ENCODE assay signal across 34 cellular contexts in genomic region chrX:36462142-36462541, GRCh38.
"Had no signal": no experiment of that assay in that cellular context is flagged by ENCODE, and none has a peak within 500 bp of the region (broad histone marks: within the 10 kb centered on the region; RNA-seq: fewer than 3 reads in every experiment).

No MANE protein-coding gene starts in this region.

- H3K4me1 ChIP-seq: ascending aorta, breast epithelium, colonic mucosa, esophagus squamous epithelium, gastroesophageal sphincter, heart right ventricle had no signal

- DNase-seq: activated CD4-positive, alpha-beta memory T cell treated with anti-CD3 and anti-CD28 coated beads for 36 hours; activated CD4-positive, alpha-beta T cell treated with anti-CD3 and anti-CD28 coated beads for 36 hours; activated CD4-positive, alpha-beta T cell treated with anti-CD3 and anti-CD28 coated beads, Interleukin-2, amount 10 ng/mL, durations not matched to agents 24 days and 14 days; activated CD4-positive, CD25-positive, alpha-beta regulatory T cell; activated CD4-positive, CD25-positive, alpha-beta regulatory T cell treated with anti-CD3 and anti-CD28 coated beads, Interleukin-2, amount 50 U/mL, for 72 hours; activated CD8-positive, alpha-beta memory T cell treated with anti-CD3 and anti-CD28 coated beads, Interleukin-2, amount 50 U/mL, for 48 hours; activated CD8-positive, alpha-beta T cell treated with anti-CD3 and anti-CD28 coated beads, Interleukin-2, amount 10 ng/mL, durations not matched to agents 7 days and 5 days; activated gamma-delta T cell; activated naive CD4-positive, alpha-beta T cell; activated naive CD4-positive, alpha-beta T cell treated with anti-CD3 and anti-CD28 coated beads, Interleukin-2, amount 10 ng/mL, durations not matched to agents 7 days and 5 days; activated naive CD8-positive, alpha-beta T cell treated with anti-CD3 and anti-CD28 coated beads, Interleukin-2, amount 10 ng/mL, durations not matched to agents 7 days and 5 days; activated T-cell treated with anti-CD3 and anti-CD28 coated beads for 4 hours; activated T-cell treated with anti-CD3 and anti-CD28 coated beads, Interleukin-2, amount 50 U/mL, for 24 hours; activated T-cell treated with anti-CD3 and anti-CD28 coated beads, Interleukin-2, amount 50 U/mL, for 72 hours; central memory CD4-positive, alpha-beta T cell; cerebellar nuclear complex; colonic mucosa; effector CD8-positive, alpha-beta T cell; esophagus squamous epithelium; foreskin melanocyte; heart right ventricle; T1000; WERI-Rb-1 had no signal

- H3K27ac Mint-ChIP-seq: activated CD4-positive, alpha-beta memory T cell treated with anti-CD3 and anti-CD28 coated beads for 36 hours; activated CD4-positive, alpha-beta T cell treated with anti-CD3 and anti-CD28 coated beads for 36 hours; activated CD4-positive, alpha-beta T cell treated with anti-CD3 and anti-CD28 coated beads, Interleukin-2, amount 10 ng/mL, durations not matched to agents 24 days and 14 days; activated CD8-positive, alpha-beta T cell treated with anti-CD3 and anti-CD28 coated beads, Interleukin-2, amount 10 ng/mL, durations not matched to agents 7 days and 5 days; activated naive CD4-positive, alpha-beta T cell treated with anti-CD3 and anti-CD28 coated beads, Interleukin-2, amount 10 ng/mL, durations not matched to agents 7 days and 5 days; activated naive CD4-positive, alpha-beta T cell treated with anti-CD3 and anti-CD28 coated beads, Interleukin-2, amount 50 U/mL, for 72 hours; activated naive CD8-positive, alpha-beta T cell treated with anti-CD3 and anti-CD28 coated beads, Interleukin-2, amount 10 ng/mL, durations not matched to agents 7 days and 5 days; activated T-cell treated with anti-CD3 and anti-CD28 coated beads, Interleukin-2, amount 50 U/mL, for 24 hours; activated T-cell treated with anti-CD3 and anti-CD28 coated beads, Interleukin-2, amount 50 U/mL, for 72 hours; brain; T-helper 2 cell treated with Interferon-gamma antibody and Interleukin-4, amounts not matched to agents 5 μg/mL and 100 μg/mL, for 36 hours had no signal

- H3K4me3 Mint-ChIP-seq: activated CD4-positive, alpha-beta memory T cell treated with anti-CD3 and anti-CD28 coated beads for 36 hours; activated CD4-positive, alpha-beta T cell treated with anti-CD3 and anti-CD28 coated beads for 36 hours; activated CD4-positive, alpha-beta T cell treated with anti-CD3 and anti-CD28 coated beads, Interleukin-2, amount 10 ng/mL, durations not matched to agents 24 days and 14 days; activated CD8-positive, alpha-beta T cell treated with anti-CD3 and anti-CD28 coated beads, Interleukin-2, amount 10 ng/mL, durations not matched to agents 7 days and 5 days; activated naive CD4-positive, alpha-beta T cell treated with anti-CD3 and anti-CD28 coated beads, Interleukin-2, amount 10 ng/mL, durations not matched to agents 7 days and 5 days; activated naive CD8-positive, alpha-beta T cell treated with anti-CD3 and anti-CD28 coated beads, Interleukin-2, amount 10 ng/mL, durations not matched to agents 7 days and 5 days; activated T-cell treated with anti-CD3 and anti-CD28 coated beads, Interleukin-2, amount 50 U/mL, for 24 hours; activated T-cell treated with anti-CD3 and anti-CD28 coated beads, Interleukin-2, amount 50 U/mL, for 72 hours; brain; T-helper 2 cell treated with Interferon-gamma antibody and Interleukin-4, amounts not matched to agents 5 μg/mL and 100 μg/mL, for 36 hours had no signal

- H3K79me2 ChIP-seq: hepatocyte had no signal

- FAIRE-seq: endometrium, endothelial cell of umbilical vein had no signal

- H3K9me3 Mint-ChIP-seq: activated CD4-positive, alpha-beta T cell treated with anti-CD3 and anti-CD28 coated beads, Interleukin-2, amount 10 ng/mL, durations not matched to agents 24 days and 14 days; activated naive CD8-positive, alpha-beta T cell treated with anti-CD3 and anti-CD28 coated beads, Interleukin-2, amount 10 ng/mL, durations not matched to agents 7 days and 5 days; activated T-cell treated with anti-CD3 and anti-CD28 coated beads, Interleukin-2, amount 50 U/mL, for 72 hours; T-helper 2 cell treated with Interferon-gamma antibody and Interleukin-4, amounts not matched to agents 5 μg/mL and 100 μg/mL, for 36 hours had no signal

- H3K27ac ChIP-seq: ascending aorta, breast epithelium, cardiac muscle cell, colonic mucosa, epithelial cell of prostate, esophagus squamous epithelium, gastroesophageal sphincter, heart right ventricle, hepatocyte, WERI-Rb-1 had no signal

- H3K27me3 Mint-ChIP-seq: activated CD4-positive, alpha-beta memory T cell treated with anti-CD3 and anti-CD28 coated beads for 36 hours; activated CD4-positive, alpha-beta T cell treated with anti-CD3 and anti-CD28 coated beads for 36 hours; activated CD4-positive, alpha-beta T cell treated with anti-CD3 and anti-CD28 coated beads, Interleukin-2, amount 10 ng/mL, durations not matched to agents 24 days and 14 days; activated naive CD4-positive, alpha-beta T cell treated with anti-CD3 and anti-CD28 coated beads, Interleukin-2, amount 10 ng/mL, durations not matched to agents 7 days and 5 days; activated naive CD8-positive, alpha-beta T cell treated with anti-CD3 and anti-CD28 coated beads, Interleukin-2, amount 10 ng/mL, durations not matched to agents 7 days and 5 days; activated T-cell treated with anti-CD3 and anti-CD28 coated beads, Interleukin-2, amount 50 U/mL, for 24 hours; brain had no signal

- H3K4me1 Mint-ChIP-seq: activated CD4-positive, alpha-beta T cell treated with anti-CD3 and anti-CD28 coated beads for 36 hours; activated CD4-positive, alpha-beta T cell treated with anti-CD3 and anti-CD28 coated beads, Interleukin-2, amount 10 ng/mL, durations not matched to agents 24 days and 14 days; activated naive CD4-positive, alpha-beta T cell treated with anti-CD3 and anti-CD28 coated beads, Interleukin-2, amount 10 ng/mL, durations not matched to agents 7 days and 5 days; activated naive CD8-positive, alpha-beta T cell treated with anti-CD3 and anti-CD28 coated beads, Interleukin-2, amount 10 ng/mL, durations not matched to agents 7 days and 5 days; brain had no signal

- H3K9me3 ChIP-seq: ascending aorta, breast epithelium, colonic mucosa, esophagus squamous epithelium, gastroesophageal sphincter, heart right ventricle had no signal

- H3K27me3 ChIP-seq: ascending aorta, breast epithelium, cardiac muscle cell, colonic mucosa, esophagus squamous epithelium, gastroesophageal sphincter, heart right ventricle, hepatocyte had no signal

- H3K4me2 ChIP-seq: hepatocyte had no signal

- H2AFZ ChIP-seq: hepatocyte had no signal

- H3K4me3 ChIP-seq: ascending aorta, breast epithelium, cardiac muscle cell, colonic mucosa, esophagus squamous epithelium, gastroesophageal sphincter, heart right ventricle, hepatocyte had no signal

- H3K36me3 Mint-ChIP-seq: activated CD4-positive, alpha-beta memory T cell treated with anti-CD3 and anti-CD28 coated beads for 36 hours; activated naive CD4-positive, alpha-beta T cell treated with anti-CD3 and anti-CD28 coated beads, Interleukin-2, amount 10 ng/mL, durations not matched to agents 7 days and 5 days; activated naive CD4-positive, alpha-beta T cell treated with anti-CD3 and anti-CD28 coated beads, Interleukin-2, amount 50 U/mL, for 72 hours; activated naive CD8-positive, alpha-beta T cell treated with anti-CD3 and anti-CD28 coated beads, Interleukin-2, amount 10 ng/mL, durations not matched to agents 7 days and 5 days; brain had no signal

- ATAC-seq: activated CD4-positive, alpha-beta T cell treated with anti-CD3 and anti-CD28 coated beads for 36 hours; activated CD8-positive, alpha-beta T cell treated with anti-CD3 and anti-CD28 coated beads, Interleukin-2, amount 10 ng/mL, durations not matched to agents 7 days and 5 days; activated naive CD4-positive, alpha-beta T cell treated with anti-CD3 and anti-CD28 coated beads, Interleukin-2, amount 50 U/mL, for 72 hours; activated T-cell treated with anti-CD3 and anti-CD28 coated beads, Interleukin-2, amount 50 U/mL, for 72 hours; gastroesophageal sphincter; heart right ventricle had no signal

- H3K36me3 ChIP-seq: ascending aorta, breast epithelium, cardiac muscle cell, colonic mucosa, esophagus squamous epithelium, gastroesophageal sphincter, heart right ventricle, WERI-Rb-1 had no signal
